In the genomic region with DNA sequence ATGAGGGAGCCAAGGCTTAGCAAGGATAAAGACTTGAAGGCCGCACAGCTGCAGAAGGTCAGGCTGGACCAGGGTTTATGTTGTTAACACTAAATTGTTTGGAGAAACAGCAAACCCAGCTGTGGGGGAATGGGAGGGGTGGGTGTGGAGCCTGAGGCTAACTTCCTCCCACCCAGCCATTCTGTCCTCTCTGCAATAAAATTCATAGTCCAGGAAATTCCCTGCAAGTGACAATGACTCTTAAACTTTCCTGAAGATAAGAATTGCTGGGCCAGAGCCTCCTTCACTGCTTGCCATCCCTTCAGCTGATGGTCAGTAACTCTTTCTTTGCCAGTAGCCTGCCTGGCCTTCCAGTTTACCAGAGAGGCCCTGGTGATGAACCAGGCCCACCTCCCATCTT, we compare ENCODE assay signal across 1 cellular context.
A peak's percentile ranks its signal among the peaks of the same experiment; 100 is the strongest.
TF ChIP-seq lines count a peak whose summit lies in the region.

No MANE protein-coding gene starts in this region.

TF ChIP-seq in HEK293, 187 proteins besides CTCF, POLR2A, EP300 and RAD21 (continued from another document):
- no peak for TF ChIP-seq PRDM2 (tag by site-specific recombination; IDR thresholded peaks at IDR 0.05; ENCODE audit: borderline replicate concordance)
- no peak for TF ChIP-seq ZNF837 (tag by site-specific recombination; IDR thresholded peaks at IDR 0.05)
- no peak for TF ChIP-seq ZBTB48 (tag by site-specific recombination; IDR thresholded peaks at IDR 0.05)
- 0 out of 2 replicates have a peak, but pooled peaks have one; percentile 50 for TF ChIP-seq ZNF398 (tag by site-specific recombination; IDR thresholded peaks at IDR 0.05)
- TF ChIP-seq ZNF155 (tag by site-specific recombination; IDR thresholded peaks at IDR 0.05): no peak
- no peak for TF ChIP-seq GLIS1 (tag by site-specific recombination; IDR thresholded peaks at IDR 0.05)
- no peak for TF ChIP-seq ZNF530 (tag by site-specific recombination; IDR thresholded peaks at IDR 0.05; ENCODE audit: low read depth)
- no peak for TF ChIP-seq ZNF48 (tag by site-specific recombination; IDR thresholded peaks at IDR 0.05)
- no peak for TF ChIP-seq ZSCAN5A (tag by site-specific recombination; IDR thresholded peaks at IDR 0.05)
- TF ChIP-seq, protein P1, sequence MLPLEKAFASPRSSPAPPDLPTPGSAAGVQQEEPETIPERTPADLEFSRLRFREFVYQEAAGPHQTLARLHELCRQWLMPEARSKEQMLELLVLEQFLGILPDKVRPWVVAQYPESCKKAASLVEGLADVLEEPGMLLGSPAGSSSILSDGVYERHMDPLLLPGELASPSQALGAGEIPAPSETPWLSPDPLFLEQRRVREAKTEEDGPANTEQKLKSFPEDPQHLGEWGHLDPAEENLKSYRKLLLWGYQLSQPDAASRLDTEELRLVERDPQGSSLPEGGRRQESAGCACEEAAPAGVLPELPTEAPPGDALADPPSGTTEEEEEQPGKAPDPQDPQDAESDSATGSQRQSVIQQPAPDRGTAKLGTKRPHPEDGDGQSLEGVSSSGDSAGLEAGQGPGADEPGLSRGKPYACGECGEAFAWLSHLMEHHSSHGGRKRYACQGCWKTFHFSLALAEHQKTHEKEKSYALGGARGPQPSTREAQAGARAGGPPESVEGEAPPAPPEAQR (tag by site-specific recombination; IDR thresholded peaks at IDR 0.05): no peak
- TF ChIP-seq ZBTB6 (tag by site-specific recombination; IDR thresholded peaks at IDR 0.05): no peak
- TF ChIP-seq KLF1 (tag by site-specific recombination; IDR thresholded peaks at IDR 0.05): peak; percentile 30; the same call in 1 of the 2 replicates
- TF ChIP-seq YY2 (tag by site-specific recombination; IDR thresholded peaks at IDR 0.05): no peak
- no peak for TF ChIP-seq ZNF311 (tag by site-specific recombination; IDR thresholded peaks at IDR 0.05; ENCODE audit: borderline replicate concordance)
- TF ChIP-seq ZNF366 (tag by site-specific recombination; conservative IDR thresholded peaks at IDR 0.05): no peak
- TF ChIP-seq ZBTB1 (tag by site-specific recombination; IDR thresholded peaks at IDR 0.05): no peak
- TF ChIP-seq ZFHX2 (tag by site-specific recombination; conservative IDR thresholded peaks at IDR 0.05): peak; percentile 67
- no peak for TF ChIP-seq ZNF658 (tag by site-specific recombination; IDR thresholded peaks at IDR 0.05)
- no peak for TF ChIP-seq KLF10 (tag by site-specific recombination; IDR thresholded peaks at IDR 0.05)
- TF ChIP-seq ZSCAN23 (tag by site-specific recombination; IDR thresholded peaks at IDR 0.05): no peak
- no peak for TF ChIP-seq ZNF768 (tag by site-specific recombination; IDR thresholded peaks at IDR 0.05)
- TF ChIP-seq ZNF132 (tag by site-specific recombination; IDR thresholded peaks at IDR 0.05; ENCODE audit: borderline replicate concordance): no peak
